In the genomic region with DNA sequence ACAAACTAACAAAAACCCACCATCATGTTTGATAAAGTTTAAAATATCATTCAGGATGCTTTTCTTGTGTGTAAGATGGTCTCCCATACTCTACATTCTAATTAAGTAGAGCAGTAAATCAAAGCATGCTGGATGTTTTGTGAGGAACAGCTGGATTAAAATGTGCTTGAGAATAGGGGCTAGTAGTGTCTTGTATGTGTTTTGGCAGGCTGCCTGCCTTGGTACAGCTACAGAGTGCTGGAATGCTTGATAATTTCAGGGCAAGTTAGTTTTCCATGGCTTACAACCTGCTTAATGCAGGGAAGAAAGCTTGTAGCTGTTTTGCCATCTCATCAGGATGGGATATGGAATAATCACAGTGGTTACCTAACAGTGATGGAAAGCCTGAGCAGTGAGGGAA, we compare ENCODE assay signal across 16 cellular contexts.
"Had no signal": no experiment of that assay in that cellular context is flagged by ENCODE, and none has a peak within 500 bp of the region (broad histone marks: within the 10 kb centered on the region; RNA-seq: fewer than 3 reads in every experiment).

No MANE protein-coding gene starts in this region.

- H3K27ac Mint-ChIP-seq: activated CD4-positive, alpha-beta T cell treated with anti-CD3 and anti-CD28 coated beads for 36 hours; activated naive CD4-positive, alpha-beta T cell treated with anti-CD3 and anti-CD28 coated beads, Interleukin-2, amount 50 U/mL, for 24 hours; effector memory CD8-positive, alpha-beta T cell; type B pancreatic cell had no signal

- H3K4me1 Mint-ChIP-seq: activated CD4-positive, alpha-beta T cell treated with anti-CD3 and anti-CD28 coated beads for 36 hours; activated naive CD4-positive, alpha-beta T cell treated with anti-CD3 and anti-CD28 coated beads, Interleukin-2, amount 50 U/mL, for 24 hours had no signal

- H3K4me2 ChIP-seq: hepatocyte had no signal

- H3K4me3 Mint-ChIP-seq: activated CD4-positive, alpha-beta T cell treated with anti-CD3 and anti-CD28 coated beads for 36 hours; activated naive CD4-positive, alpha-beta T cell treated with anti-CD3 and anti-CD28 coated beads, Interleukin-2, amount 50 U/mL, for 24 hours; effector memory CD8-positive, alpha-beta T cell; type B pancreatic cell had no signal

- H2AFZ ChIP-seq: hepatocyte had no signal

- DNase-seq: activated CD4-positive, alpha-beta T cell treated with anti-CD3 and anti-CD28 coated beads for 36 hours; activated CD4-positive, alpha-beta T cell treated with anti-CD3 and anti-CD28 coated beads, Interleukin-2, amount 50 U/mL, for 48 hours; activated gamma-delta T cell; effector memory CD8-positive, alpha-beta T cell; left colon; right cardiac atrium; stomach had no signal

- H3K36me3 ChIP-seq: cardiac muscle cell, prostate gland, stomach had no signal

- H3K4me1 ChIP-seq: prostate gland, stomach had no signal

- H3K9me3 ChIP-seq: prostate gland, stomach had no signal

- FAIRE-seq: astrocyte, TTC549 had no signal

- ATAC-seq: activated CD4-positive, alpha-beta T cell treated with anti-CD3 and anti-CD28 coated beads for 36 hours; effector memory CD8-positive, alpha-beta T cell; left colon; right cardiac atrium had no signal

- H3K9me3 Mint-ChIP-seq: activated naive CD4-positive, alpha-beta T cell treated with anti-CD3 and anti-CD28 coated beads, Interleukin-2, amount 50 U/mL, for 24 hours; type B pancreatic cell had no signal

- H3K27me3 Mint-ChIP-seq: activated CD4-positive, alpha-beta T cell treated with anti-CD3 and anti-CD28 coated beads for 36 hours; activated naive CD4-positive, alpha-beta T cell treated with anti-CD3 and anti-CD28 coated beads, Interleukin-2, amount 50 U/mL, for 24 hours; effector memory CD8-positive, alpha-beta T cell; type B pancreatic cell had no signal

- H3K36me3 Mint-ChIP-seq: activated naive CD4-positive, alpha-beta T cell treated with anti-CD3 and anti-CD28 coated beads, Interleukin-2, amount 50 U/mL, for 24 hours; type B pancreatic cell had no signal

- H3K27me3 ChIP-seq: cardiac muscle cell, hepatocyte, stomach had no signal

- H3K4me3 ChIP-seq: cardiac muscle cell, hepatocyte, lung, prostate gland, skin epidermis, stomach had no signal

- H3K79me2 ChIP-seq: hepatocyte had no signal

- H3K27ac ChIP-seq: cardiac muscle cell, hepatocyte, prostate gland, skin epidermis, stomach had no signal
